Comparison of ENCODE assay signal across 19 cellular contexts in genomic region chr1:196546272-196547245, GRCh38.
A peak's percentile ranks its signal among the peaks of the same experiment; 100 is the strongest.
DNase-seq lines count a peak whose midpoint lies in the region; ATAC-seq, FAIRE-seq and TF ChIP-seq lines count a peak whose summit lies in the region.
"Had no signal": no experiment of that assay in that cellular context is flagged by ENCODE, and none has a peak within 500 bp of the region (broad histone marks: within the 10 kb centered on the region; RNA-seq: fewer than 3 reads in every experiment).

No MANE protein-coding gene starts in this region.

- no peaks in the 10 kb centered on the region for H4K20me1 ChIP-seq in astrocyte (ENCODE audit: insufficient read depth, low read length)

- H3K4me2 ChIP-seq in A549 (no peak overlapping the region), astrocyte (ENCODE audit: low read length) (no peak overlapping the region)

- H2AFZ ChIP-seq in astrocyte (ENCODE audit: low read depth, low read length) = no peak overlapping the region

- H3K9me3 ChIP-seq in A549 = no peaks in the 10 kb centered on the region
- no peaks in the 10 kb centered on the region for H3K9me3 ChIP-seq in astrocyte (ENCODE audit: insufficient read depth, low read depth, low read length)
- no peaks in the 10 kb centered on the region for H3K9me3 ChIP-seq in right atrium auricular region
- H3K9me3 ChIP-seq: adrenal gland, SJCRH30, stomach, upper lobe of right lung had no signal

- WGBS in A549 (ENCODE audit: missing lambda C conversion rate) = 63% methylated on average over 3 of the region's 3 CpGs

- no peaks in the 10 kb centered on the region for H3K9me3 Mint-ChIP-seq in astrocyte (ENCODE audit: unreplicated experiment)
- H3K9me3 Mint-ChIP-seq: activated T-helper 2 cell treated with anti-CD3 and anti-CD28 coated beads, Interferon-gamma antibody, Interleukin-2, Interleukin-4, amounts not matched to agents 10 μg/mL and 5 μg/mL and 100 μg/mL, durations not matched to agents 14 hours and 24 hours and 36 hours had no signal

- no peak for TF ChIP-seq POLR2A in A549 (IDR thresholded peaks at IDR 0.05; ENCODE audit: low read length)
- TF ChIP-seq POLR2A in GM12892 (IDR thresholded peaks at IDR 0.05; ENCODE audit: low read depth, low read length) = no peak

- H3K4me3 ChIP-seq in A549 = no peak overlapping the region
- no peak overlapping the region for H3K4me3 ChIP-seq in astrocyte (ENCODE audit: insufficient read depth, low read depth, low read length)
- H3K4me3 ChIP-seq in fibroblast of villous mesenchyme (ENCODE audit: low read depth, low read length) = no peak overlapping the region
- no peak overlapping the region for H3K4me3 ChIP-seq in right atrium auricular region
- H3K4me3 ChIP-seq: adrenal gland, SJCRH30, stomach, upper lobe of right lung had no signal

- CTCF ChIA-PET in A549 (lab: Yijun Ruan, JAX) = no interaction called here

- no peak overlapping the region for H3K27ac ChIP-seq in A549
- H3K27ac ChIP-seq in astrocyte (ENCODE audit: low read depth, low read length) = no peak overlapping the region
- H3K27ac ChIP-seq in right atrium auricular region = no peak overlapping the region
- H3K27ac ChIP-seq: adrenal gland, SJCRH30, stomach, upper lobe of right lung had no signal

- H3K4me1 ChIP-seq in A549 (peaks cover 9% of the 10 kb centered on the region; the same call in 1 of the 3 replicates), astrocyte (ENCODE audit: insufficient read depth, low read length) (no peaks in the 10 kb centered on the region), right atrium auricular region (no peaks in the 10 kb centered on the region)
- H3K4me1 ChIP-seq: adrenal gland, SJCRH30, stomach, upper lobe of right lung had no signal

- no peaks in the 10 kb centered on the region for H3K4me1 Mint-ChIP-seq in astrocyte (ENCODE audit: low read depth, unreplicated experiment)

- no peaks in the 10 kb centered on the region for H3K27me3 ChIP-seq in astrocyte (ENCODE audit: insufficient read depth, low read length)
- H3K27me3 ChIP-seq in right atrium auricular region = no peaks in the 10 kb centered on the region
- H3K27me3 ChIP-seq: adrenal gland, SJCRH30, stomach, upper lobe of right lung had no signal

- ATAC-seq in A549 = no peak
- no peak for ATAC-seq in HG03175 (IDR thresholded peaks at IDR 0.05; ENCODE audit: unreplicated experiment)
- ATAC-seq: CD8-positive, alpha-beta T cell; upper lobe of right lung had no signal

- no peaks in the 10 kb centered on the region for H3K36me3 ChIP-seq in astrocyte (ENCODE audit: insufficient read depth, low read length)
- no peaks in the 10 kb centered on the region for H3K36me3 ChIP-seq in right atrium auricular region
- H3K36me3 ChIP-seq: adrenal gland, SJCRH30, stomach, upper lobe of right lung had no signal

- H3K79me2 ChIP-seq in astrocyte (ENCODE audit: insufficient read depth, low read length) = no peaks in the 10 kb centered on the region

- H3K9ac ChIP-seq in astrocyte (ENCODE audit: low read length) = no peak overlapping the region

- POLR2A ChIA-PET in A549 (lab: Yijun Ruan, JAX) = no interaction called here

- FAIRE-seq in A549 (lab: Jason Lieb, UNC) (peak; percentile 70), astrocyte (lab: Jason Lieb, UNC) (no peak), GM12892 (lab: Jason Lieb, UNC) (no peak)

- TF ChIP-seq RAD21 in A549 (conservative IDR thresholded peaks at IDR 0.05 in 1 of 2, IDR thresholded peaks at IDR 0.05 in 1 of 2) = no peak

- DNase-seq in A549 (ENCODE audit: low read depth in 1 of 2, low spot score in 1 of 2) (no peak), NCI-H146 treated with DMSO at 0.1 percent for 48 hours (lab: John Stamatoyannopoulos, UW; ENCODE audit: unreplicated experiment) (peak; percentile 18), astrocyte (ENCODE audit: low read depth) (peak; percentile 35), fibroblast of villous mesenchyme (ENCODE audit: low read depth) (peak; percentile 32), right atrium auricular region (ENCODE audit: low spot score) (no peak), GM12892 (ENCODE audit: insufficient read length) (no peak)
- no peak for DNase-seq in activated CD4-positive, alpha-beta T cell treated with anti-CD3 and anti-CD28 coated beads, Interleukin-2, amount 50 U/mL, for 4 hours
- DNase-seq: activated CD4-positive, alpha-beta T cell treated with anti-CD3 and anti-CD28 coated beads for 1 hour; adrenal gland; CD8-positive, alpha-beta T cell; effector CD8-positive, alpha-beta T cell; NCI-H1436 treated with DMSO at 0.1 percent for 48 hours; NCI-H446; SJCRH30; stomach; upper lobe of right lung had no signal

- TF ChIP-seq CTCF in A549 (IDR thresholded peaks at IDR 0.05) (no peak), astrocyte (IDR thresholded peaks at IDR 0.05; ENCODE audit: insufficient read depth, low read depth, low read length) (no peak), fibroblast of villous mesenchyme (IDR thresholded peaks at IDR 0.05; ENCODE audit: insufficient read depth, low read depth, low read length) (no peak), right atrium auricular region (IDR thresholded peaks at IDR 0.05) (no peak)

- no peaks in the 10 kb centered on the region for H3K27me3 Mint-ChIP-seq in astrocyte (ENCODE audit: low read depth, unreplicated experiment)

- H3K4me3 Mint-ChIP-seq in astrocyte (ENCODE audit: unreplicated experiment) = no peak overlapping the region
- H3K4me3 Mint-ChIP-seq: CD8-positive, alpha-beta T cell; mesothelial cell of epicardium had no signal

- no peaks in the 10 kb centered on the region for H3K36me3 Mint-ChIP-seq in astrocyte (ENCODE audit: low read depth, unreplicated experiment)
- H3K36me3 Mint-ChIP-seq: CD8-positive, alpha-beta T cell had no signal

- no peak overlapping the region for H3K27ac Mint-ChIP-seq in astrocyte (ENCODE audit: unreplicated experiment)
- H3K27ac Mint-ChIP-seq: activated T-helper 2 cell treated with anti-CD3 and anti-CD28 coated beads, Interferon-gamma antibody, Interleukin-2, Interleukin-4, amounts not matched to agents 10 μg/mL and 5 μg/mL and 100 μg/mL, durations not matched to agents 14 hours and 24 hours and 36 hours; CD8-positive, alpha-beta T cell; mesothelial cell of epicardium had no signal

- no peak for TF ChIP-seq EP300 in A549 (IDR thresholded peaks at IDR 0.05)

TF ChIP-seq in A549, 52 proteins besides CTCF, POLR2A, EP300 and RAD21:
- TF ChIP-seq NFE2L2 (conservative IDR thresholded peaks at IDR 0.05; ENCODE audit: low read length) (no peak), PHF8 (IDR thresholded peaks at IDR 0.05; ENCODE audit: borderline replicate concordance, low read depth) (no peak)

Comparison
In these comparisons a context has a peak if more than half of its experiments do, and no peak if none do; other contexts are left out.
1. DNase-seq: peak in NCI-H146 treated with DMSO at 0.1 percent for 48 hours (single experiment), astrocyte (single experiment) and fibroblast of villous mesenchyme (single experiment); none in A549 (0 of 2), right atrium auricular region (single experiment), GM12892 (single experiment) and activated CD4-positive, alpha-beta T cell treated with anti-CD3 and anti-CD28 coated beads, Interleukin-2, amount 50 U/mL, for 4 hours (0 of 2).